Comparison of ENCODE assay signal across 9 cellular contexts in the genomic region with DNA sequence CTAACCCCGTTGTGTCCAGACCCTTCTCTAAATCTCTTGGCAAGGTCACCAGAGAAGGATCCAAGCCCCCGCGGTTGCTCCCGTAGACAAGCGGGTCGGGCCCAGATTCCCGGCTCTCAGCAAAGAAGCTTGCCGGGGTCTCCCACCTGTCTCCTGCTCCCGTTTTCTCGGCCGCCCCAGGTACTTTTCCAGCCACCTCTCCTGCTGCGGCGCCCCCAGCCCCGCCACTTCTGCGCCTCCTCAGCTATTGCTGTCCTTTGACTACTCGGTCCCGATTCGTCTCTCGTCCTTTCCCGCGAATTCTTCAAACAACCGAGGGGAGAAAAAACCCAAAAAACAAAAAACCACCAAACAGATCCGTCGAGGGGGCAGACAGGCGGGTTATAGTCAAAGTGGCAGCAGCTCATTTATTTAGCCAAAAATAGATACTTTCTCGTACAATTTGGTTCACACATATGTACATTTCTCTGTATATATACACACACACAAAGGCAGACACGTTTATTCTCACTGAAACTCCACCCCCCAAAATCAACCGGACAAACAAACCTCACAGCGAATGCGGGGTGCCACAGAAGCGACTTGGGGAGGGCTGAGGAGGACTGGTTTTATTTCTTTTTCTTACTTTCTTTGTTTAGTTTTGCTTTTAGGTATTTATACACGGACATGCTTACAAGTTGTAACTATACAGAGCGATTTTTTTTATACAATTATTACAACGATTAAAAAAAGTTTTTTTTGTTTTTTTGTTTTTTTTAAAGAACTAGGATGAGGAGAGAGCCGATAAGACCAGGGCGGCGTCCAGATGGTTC. TPM values are rescaled to one million over a fixed set of nuclear protein-coding genes. Genes with fewer than 3 reads are reported as not detected.
DNase-seq lines count a peak whose midpoint lies in the region; ATAC-seq, FAIRE-seq and TF ChIP-seq lines count a peak whose summit lies in the region.
"Had no signal": no experiment of that assay in that cellular context is flagged by ENCODE, and none has a peak within 500 bp of the region (broad histone marks: within the 10 kb centered on the region; RNA-seq: fewer than 3 reads in every experiment).

No MANE protein-coding gene starts in this region.

- TF ChIP-seq POLR2A in GM12892 (IDR thresholded peaks at IDR 0.05; ENCODE audit: low read depth, low read length), result no peak

- H3K9me3 ChIP-seq in T-helper 17 cell (ENCODE audit: control insufficient read depth, low read length, poor library complexity, severe bottlenecking) (no peaks in the 10 kb centered on the region), iPS-15b (ENCODE audit: control insufficient read depth, insufficient read depth, low read length) (no peaks in the 10 kb centered on the region)

- H3K27me3 Mint-ChIP-seq in activated naive CD4-positive, alpha-beta T cell treated with anti-CD3 and anti-CD28 coated beads, Interleukin-2, amount 10 ng/mL, durations not matched to agents 7 days and 5 days, result peaks cover 96% of the 10 kb centered on the region
- peaks cover 68% of the 10 kb centered on the region for H3K27me3 Mint-ChIP-seq in T-helper 17 cell

- peaks cover 2% of the 10 kb centered on the region for H3K36me3 Mint-ChIP-seq in activated naive CD4-positive, alpha-beta T cell treated with anti-CD3 and anti-CD28 coated beads, Interleukin-2, amount 10 ng/mL, durations not matched to agents 7 days and 5 days
- peaks cover 12% of the 10 kb centered on the region for H3K36me3 Mint-ChIP-seq in T-helper 17 cell (ENCODE audit: low read depth)

- H3K4me3 ChIP-seq in iPS-15b (ENCODE audit: low read depth, low read length) (peak overlapping the region; percentile 39), skin epidermis (peak overlapping the region; percentile 53 to 78 (median 62))

- no peaks in the 10 kb centered on the region for H3K9me3 Mint-ChIP-seq in activated naive CD4-positive, alpha-beta T cell treated with anti-CD3 and anti-CD28 coated beads, Interleukin-2, amount 10 ng/mL, durations not matched to agents 7 days and 5 days

- peak overlapping the region; percentile 67 for H3K27ac Mint-ChIP-seq in activated naive CD4-positive, alpha-beta T cell treated with anti-CD3 and anti-CD28 coated beads, Interleukin-2, amount 10 ng/mL, durations not matched to agents 7 days and 5 days
- H3K27ac Mint-ChIP-seq in T-helper 17 cell, result no peak overlapping the region

- ATAC-seq in T-helper 17 cell, result no peak

- no peaks in the 10 kb centered on the region for H3K36me3 ChIP-seq in iPS-15b (ENCODE audit: control insufficient read depth, insufficient read depth, low read length)

- H3K27ac ChIP-seq in skin epidermis, result peak overlapping the region in 14 of 21 experiments; percentile 76 to 97 (median 94)

- DNase-seq in activated naive CD4-positive, alpha-beta T cell treated with anti-CD3 and anti-CD28 coated beads, Interleukin-2, amount 10 ng/mL, durations not matched to agents 7 days and 5 days, result no peak
- DNase-seq in activated naive CD4-positive, alpha-beta T cell treated with anti-CD3 and anti-CD28 coated beads, Interleukin-2, amount 50 U/mL, for 16 hours, result no peak
- DNase-seq in T-helper 17 cell (no peak), GM12892 (ENCODE audit: insufficient read length) (no peak), GM19238 (ENCODE audit: insufficient read length, low spot score) (no peak), NCI-H187 treated with DMSO at 0.1 percent for 48 hours (lab: John Stamatoyannopoulos, UW) (no peak)

- no peak overlapping the region for H3K4me3 Mint-ChIP-seq in activated naive CD4-positive, alpha-beta T cell treated with anti-CD3 and anti-CD28 coated beads, Interleukin-2, amount 10 ng/mL, durations not matched to agents 7 days and 5 days
- H3K4me3 Mint-ChIP-seq in T-helper 17 cell, result peak overlapping the region; percentile 73

- no peak overlapping the region for H3K9ac ChIP-seq in iPS-15b (ENCODE audit: low read depth, low read length)

- no peaks in the 10 kb centered on the region for H3K4me1 ChIP-seq in iPS-15b (ENCODE audit: control insufficient read depth, insufficient read depth, low read length)

- no peak for FAIRE-seq in GM12892 (lab: Jason Lieb, UNC)
- FAIRE-seq: GM18507 had no signal

- H3K27me3 ChIP-seq in iPS-15b (ENCODE audit: control insufficient read depth, insufficient read depth, low read length), result peaks cover 76% of the 10 kb centered on the region

- peaks cover 28% of the 10 kb centered on the region for H3K4me1 Mint-ChIP-seq in activated naive CD4-positive, alpha-beta T cell treated with anti-CD3 and anti-CD28 coated beads, Interleukin-2, amount 10 ng/mL, durations not matched to agents 7 days and 5 days
- H3K4me1 Mint-ChIP-seq in T-helper 17 cell, result peaks cover 25% of the 10 kb centered on the region

- CTCF ChIA-PET in activated naive CD4-positive, alpha-beta T cell treated with anti-CD3 and anti-CD28 coated beads, Interleukin-2, amount 10 ng/mL, durations not matched to agents 7 days and 5 days (lab: Charles Lee), result interaction anchor here (0.6 to 1.4 kb wide), 3 partner anchors 9 to 392 kb away, joined by 4 to 8 read pairs (median 4); no protein-coding TSS in a partner anchor

RNA-seq across cellular contexts. Expression of gene IRX3, which starts 3.5 kb away (rescaled TPM):
- under 1 TPM in 1 of 2 donors, not detected in 1; 0.47 TPM for total RNA-seq in T-helper 17 cell
- polyA plus RNA-seq in GM12892 (2012; ENCODE audit: missing spikeins), result not detected
